In the genomic region with DNA sequence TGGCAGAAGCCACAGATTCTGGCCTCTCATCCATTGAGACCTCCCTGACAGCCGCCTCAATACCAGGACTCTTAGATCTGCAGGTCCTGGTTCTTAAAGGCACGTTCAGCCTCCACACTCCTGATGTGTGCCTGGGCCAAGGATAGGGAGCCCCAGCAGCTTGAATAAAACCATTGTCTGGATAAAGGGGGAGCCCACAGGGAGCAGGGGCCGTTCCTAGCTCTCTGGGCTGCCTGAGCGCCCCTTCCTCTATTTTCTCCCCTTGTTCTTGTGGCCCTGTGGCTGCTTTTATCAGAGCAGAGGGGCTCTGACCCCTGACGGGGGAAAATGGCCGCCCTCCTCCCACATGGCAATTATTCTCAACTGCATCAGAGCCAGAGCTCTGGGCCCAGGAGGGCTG, we compare ENCODE assay signal across 24 cellular contexts.
DNase-seq lines count a peak whose midpoint lies in the region; ATAC-seq and TF ChIP-seq lines count a peak whose summit lies in the region.
"Had no signal": no experiment of that assay in that cellular context is flagged by ENCODE, and none has a peak within 500 bp of the region (broad histone marks: within the 10 kb centered on the region; RNA-seq: fewer than 3 reads in every experiment).

No MANE protein-coding gene starts in this region.

- H3K4me3 ChIP-seq in endodermal cell (ENCODE audit: low read length) = no peak overlapping the region
- H3K4me3 ChIP-seq in vagina = no peak overlapping the region
- H3K4me3 ChIP-seq: BLaER1, GM12878 had no signal

- no peak overlapping the region for H3K27ac Mint-ChIP-seq in endodermal cell
- H3K27ac Mint-ChIP-seq in stimulated activated memory B cell treated with anti-CD40 and anti-IgM and Interleukin-4, amounts not matched to agents 10 μg/mL and 1 μg/mL and 100 μg/mL, for 72 hours = no peak overlapping the region
- H3K27ac Mint-ChIP-seq in immature natural killer cell = no peak overlapping the region
- H3K27ac Mint-ChIP-seq: CD14-positive monocyte; CD4-positive, alpha-beta memory T cell; CD4-positive, CD25-positive, alpha-beta regulatory T cell had no signal

- 89% methylated on average over 6 of the region's 6 CpGs; no CpG with 5 or more reads in 1 of the 2 experiments for WGBS in endodermal cell (ENCODE audit: insufficient coverage in 1 of 2, insufficient read length in 1 of 2), 2 experiments

- H3K36me3 Mint-ChIP-seq in endodermal cell (ENCODE audit: low read depth) (no peaks in the 10 kb centered on the region), immature natural killer cell (no peaks in the 10 kb centered on the region)
- no peaks in the 10 kb centered on the region for H3K36me3 Mint-ChIP-seq in stimulated activated memory B cell treated with anti-CD40 and anti-IgM and Interleukin-4, amounts not matched to agents 10 μg/mL and 1 μg/mL and 100 μg/mL, for 72 hours
- H3K36me3 Mint-ChIP-seq: CD14-positive monocyte; CD4-positive, alpha-beta memory T cell; CD4-positive, CD25-positive, alpha-beta regulatory T cell; CD8-positive, alpha-beta memory T cell had no signal

- DNase-seq in endodermal cell (peak; percentile 19), vagina (ENCODE audit: extremely low spot score in 2 of 2) (peak; percentile 75 to 90), immature natural killer cell (no peak)
- DNase-seq: 8988T; ACHN; BE2C; C1 segment of cervical spinal cord; CD4-positive, alpha-beta memory T cell; CD4-positive, CD25-positive, alpha-beta regulatory T cell; CD8-positive, alpha-beta memory T cell; COR-L47; DMS 273 treated with DMSO at 0.1 percent for 48 hours; DMS153; DMS53; DMS79; DND-41; EL; GDM1 had no signal

- no peak for ATAC-seq in stimulated activated memory B cell treated with anti-CD40 and anti-IgM and Interleukin-4, amounts not matched to agents 10 μg/mL and 1 μg/mL and 100 μg/mL, for 72 hours
- ATAC-seq in HG02798 (IDR thresholded peaks at IDR 0.05; ENCODE audit: poor library complexity, unreplicated experiment) = no peak
- ATAC-seq: GM12878 had no signal

- H3K27me3 Mint-ChIP-seq in endodermal cell (ENCODE audit: insufficient read depth) (no peaks in the 10 kb centered on the region), immature natural killer cell (ENCODE audit: low read depth in 3 of 3) (peaks cover 2 to 5% (median 4%) of the 10 kb centered on the region in 3 donors)
- no peaks in the 10 kb centered on the region for H3K27me3 Mint-ChIP-seq in stimulated activated memory B cell treated with anti-CD40 and anti-IgM and Interleukin-4, amounts not matched to agents 10 μg/mL and 1 μg/mL and 100 μg/mL, for 72 hours

- no peaks in the 10 kb centered on the region for H3K27me3 ChIP-seq in endodermal cell (ENCODE audit: control insufficient read depth, insufficient read depth, low read length, poor library complexity, severe bottlenecking)
- H3K27me3 ChIP-seq in vagina = no peaks in the 10 kb centered on the region
- H3K27me3 ChIP-seq: BE2C, BLaER1 had no signal

- H3K4me1 Mint-ChIP-seq in endodermal cell = no peaks in the 10 kb centered on the region
- no peaks in the 10 kb centered on the region for H3K4me1 Mint-ChIP-seq in stimulated activated memory B cell treated with anti-CD40 and anti-IgM and Interleukin-4, amounts not matched to agents 10 μg/mL and 1 μg/mL and 100 μg/mL, for 72 hours
- no peaks in the 10 kb centered on the region for H3K4me1 Mint-ChIP-seq in immature natural killer cell
- H3K4me1 Mint-ChIP-seq: CD14-positive monocyte; CD4-positive, alpha-beta memory T cell; CD4-positive, CD25-positive, alpha-beta regulatory T cell; CD8-positive, alpha-beta memory T cell had no signal

- H3K36me3 ChIP-seq in endodermal cell (ENCODE audit: control insufficient read depth, insufficient read depth, low read length) (no peaks in the 10 kb centered on the region), vagina (no peaks in the 10 kb centered on the region)
- H3K36me3 ChIP-seq: BE2C, BLaER1 had no signal

- H3K4me1 ChIP-seq in endodermal cell (ENCODE audit: control insufficient read depth, insufficient read depth, low read length) (no peaks in the 10 kb centered on the region), vagina (no peaks in the 10 kb centered on the region)
- H3K4me1 ChIP-seq: BLaER1 had no signal

- H3K9me3 Mint-ChIP-seq in endodermal cell = no peaks in the 10 kb centered on the region
- H3K9me3 Mint-ChIP-seq in stimulated activated memory B cell treated with anti-CD40 and anti-IgM and Interleukin-4, amounts not matched to agents 10 μg/mL and 1 μg/mL and 100 μg/mL, for 72 hours = peaks cover 7% of the 10 kb centered on the region
- H3K9me3 Mint-ChIP-seq in immature natural killer cell = peaks cover 0 to 3% (median 0%) of the 10 kb centered on the region in 6 donors

- no peak for TF ChIP-seq POLR2A in vagina (IDR thresholded peaks at IDR 0.05)

- TF ChIP-seq CTCF in VCaP (conservative IDR thresholded peaks at IDR 0.05) (no peak), endodermal cell (conservative IDR thresholded peaks at IDR 0.05) (no peak), vagina (IDR thresholded peaks at IDR 0.05) (no peak)

- intact Hi-C loops in vagina (cut with DNase I) = no loop called here

- no peak overlapping the region for H3K9ac ChIP-seq in endodermal cell (ENCODE audit: extremely low read depth, low read length, poor library complexity, severe bottlenecking)
- H3K9ac ChIP-seq: BLaER1 had no signal

- H3K27ac ChIP-seq in VCaP (peak overlapping the region; percentile 95; the same call in 1 of the 2 replicates), endodermal cell (ENCODE audit: low read depth, low read length) (no peak overlapping the region), vagina (no peak overlapping the region)
- H3K27ac ChIP-seq: BLaER1 had no signal

- H3K4me3 Mint-ChIP-seq in endodermal cell (no peak overlapping the region), immature natural killer cell (no peak overlapping the region)
- no peak overlapping the region for H3K4me3 Mint-ChIP-seq in stimulated activated memory B cell treated with anti-CD40 and anti-IgM and Interleukin-4, amounts not matched to agents 10 μg/mL and 1 μg/mL and 100 μg/mL, for 72 hours
- H3K4me3 Mint-ChIP-seq: CD14-positive monocyte; CD4-positive, alpha-beta memory T cell; CD4-positive, CD25-positive, alpha-beta regulatory T cell; CD8-positive, alpha-beta memory T cell had no signal

- H3K9me3 ChIP-seq in endodermal cell (ENCODE audit: control insufficient read depth, low read length) = no peaks in the 10 kb centered on the region
- no peaks in the 10 kb centered on the region for H3K9me3 ChIP-seq in vagina
- H3K9me3 ChIP-seq: BE2C, BLaER1 had no signal

Comparison
In these comparisons a context has a peak if more than half of its experiments do, and no peak if none do; other contexts are left out.
1. DNase-seq: peak in endodermal cell (single experiment) and vagina (2 of 2); none in immature natural killer cell (0 of 3).